ENCODE assay signal across 1 cellular context in genomic region chr1:225629483-225629882, GRCh38.
TF ChIP-seq lines count a peak whose summit lies in the region.

No MANE protein-coding gene starts in this region.

TF ChIP-seq in HepG2, 621 proteins besides CTCF, POLR2A, EP300 and RAD21 (continued from another document):
- TF ChIP-seq ZHX2 (IDR thresholded peaks at IDR 0.05; ENCODE audit: low read depth) (no peak), ZHX2 (CRISPR knock-in tag; IDR thresholded peaks at IDR 0.05; ENCODE audit: borderline replicate concordance) (no peak), ZMYM4 (CRISPR knock-in tag; IDR thresholded peaks at IDR 0.05) (no peak)
TF ChIP-seq in HepG2: peak in this region for 2.
